ENCODE assay signal across 8 cellular contexts in the genomic region with DNA sequence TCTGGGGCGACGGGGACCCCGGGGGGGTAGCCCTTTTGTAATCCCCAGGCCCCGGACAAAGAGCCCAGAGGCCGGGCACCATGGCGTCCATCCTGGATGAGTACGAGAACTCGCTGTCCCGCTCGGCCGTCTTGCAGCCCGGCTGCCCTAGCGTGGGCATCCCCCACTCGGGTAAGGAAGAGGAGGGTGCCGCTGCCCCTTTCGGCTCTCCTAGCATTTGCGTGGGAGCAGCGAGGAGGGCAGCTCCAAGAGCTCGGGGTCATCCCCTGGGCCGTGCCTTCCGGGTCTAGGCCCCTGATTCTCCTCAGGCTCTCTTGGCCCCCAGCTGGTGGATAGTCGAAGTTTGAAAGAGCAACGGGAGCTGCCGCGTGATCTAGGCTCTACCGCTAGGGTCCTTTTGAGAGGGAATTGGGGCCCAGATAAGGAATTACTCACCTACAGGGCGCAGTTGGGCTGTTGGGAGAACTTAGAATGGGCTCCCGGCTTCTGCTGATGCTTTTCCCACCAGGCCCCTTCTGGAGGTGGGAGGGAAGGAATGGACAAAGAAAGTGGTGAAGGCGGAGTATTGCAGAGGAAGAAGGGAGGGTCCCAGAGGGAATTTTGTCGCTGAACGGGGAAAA. TPM values are rescaled to one million over a fixed set of nuclear protein-coding genes. Genes with fewer than 3 reads are reported as not detected.
DNase-seq lines count a peak whose midpoint lies in the region; ATAC-seq, FAIRE-seq and TF ChIP-seq lines count a peak whose summit lies in the region.

No MANE protein-coding gene starts in this region.

- H3K9ac ChIP-seq in keratinocyte (ENCODE audit: control insufficient read depth, extremely low read depth, insufficient read depth, low read length) = peak overlapping the region; percentile 98

- peaks cover 15% of the 10 kb centered on the region for H3K4me1 ChIP-seq in keratinocyte (ENCODE audit: control insufficient read depth, extremely low read depth, insufficient read depth, low read length)

- H3K27ac ChIP-seq in keratinocyte (ENCODE audit: control insufficient read depth, insufficient read depth, low read length) = peak overlapping the region; percentile 96

- peaks cover 16% of the 10 kb centered on the region for H3K79me2 ChIP-seq in keratinocyte (ENCODE audit: control insufficient read depth, insufficient read depth, low read length)

- ATAC-seq in GM21381 (IDR thresholded peaks at IDR 0.05; ENCODE audit: unreplicated experiment) = peak; percentile 23

- peaks cover 5 to 9% of the 10 kb centered on the region in 2 experiments for H3K36me3 ChIP-seq in keratinocyte (ENCODE audit: control insufficient read depth in 2 of 2, extremely low read depth in 1 of 2, insufficient read depth in 2 of 2, low read length in 2 of 2)

- no peaks in the 10 kb centered on the region for H4K20me1 ChIP-seq in keratinocyte (ENCODE audit: control insufficient read depth, extremely low read depth, insufficient read depth, low read length)

- no peaks in the 10 kb centered on the region for H3K27me3 ChIP-seq in keratinocyte (ENCODE audit: control insufficient read depth, extremely low read depth, insufficient read depth, low read length)

- no peak for FAIRE-seq in keratinocyte (lab: Jason Lieb, UNC)

- in situ Hi-C loops in Caki2 (cut with HindIII; ENCODE audit: low pct_unique_long_range_greater_than_20kb, low sequenced_read_pairs) = no loop called here

- dilution Hi-C loops in keratinocyte (cut with MboI; ENCODE audit: extremely low pct_ligation_motif_present, low sequenced_read_pairs) = no loop called here

- DNase-seq in Caki2 (ENCODE audit: low read depth) = peak; percentile 62
- peak; percentile 84 for DNase-seq in LoVo (ENCODE audit: low spot score)
- DNase-seq in UCSD-AML1 (lab: John Stamatoyannopoulos, UW; ENCODE audit: unreplicated experiment) = peak; percentile 73
- peak; percentile 76 to 80 for DNase-seq in cardiac fibroblast (ENCODE audit: low read depth in 2 of 2)
- DNase-seq in keratinocyte (ENCODE audit: low read depth, low spot score) = no peak
- peak; percentile 31 for DNase-seq in stimulated activated CD4-positive, alpha-beta T cell treated with anti-CD3 and anti-CD28 coated beads, Interleukin-2, amount 100 ng/mL, for 4 hours (ENCODE audit: low read depth)
- DNase-seq in NCI-H446 (lab: John Stamatoyannopoulos, UW) = no peak

- H3K4me3 ChIP-seq in cardiac fibroblast (replicated peaks in 1 of 2; ENCODE audit: low read depth in 2 of 2, low read length in 2 of 2) (peak overlapping the region; percentile 93 to 95), keratinocyte (ENCODE audit: control insufficient read depth in 2 of 3, extremely low read depth in 1 of 3, insufficient read depth in 2 of 3, low read depth in 1 of 3, low read length in 3 of 3) (peak overlapping the region; percentile 94 to 96 (median 95))

- H2AFZ ChIP-seq in keratinocyte (ENCODE audit: control insufficient read depth, low read length) = peak overlapping the region; percentile 84

- H3K9me3 ChIP-seq in keratinocyte (ENCODE audit: control insufficient read depth, low read depth, low read length) = no peaks in the 10 kb centered on the region

- H3K9me1 ChIP-seq in keratinocyte (ENCODE audit: control insufficient read depth, extremely low read depth, insufficient read depth, low read length) = no peaks in the 10 kb centered on the region

- H3K4me2 ChIP-seq in keratinocyte (ENCODE audit: control insufficient read depth, extremely low read depth, insufficient read depth, low read depth, low read length) = peak overlapping the region; percentile 97

- TF ChIP-seq CTCF in cardiac fibroblast (IDR thresholded peaks at IDR 0.05; ENCODE audit: low read depth, low read length) = peak; percentile 76
- TF ChIP-seq CTCF in keratinocyte (optimal IDR thresholded peaks at IDR 0.05 in 1 of 3, IDR thresholded peaks at IDR 0.05 in 1 of 3, conservative IDR thresholded peaks at IDR 0.05 in 1 of 3; ENCODE audit: extremely low read depth in 1 of 3, insufficient read depth in 2 of 3, low read length in 3 of 3) = peak; percentile 30 to 85 (median 64)

RNA-seq across cellular contexts. Expression of a gene that starts 0.5 kb away (rescaled TPM):
- 20.5 and 23.9 TPM in 2 replicates for total RNA-seq in Caki2 (2014; rRNA removed; shearing (Covaris generic); ENCODE audit: low replicate concordance)
- 11.6 to 21.1 TPM (median 18.2 TPM) in 3 replicates for polyA plus RNA-seq in keratinocyte
- 5.7 TPM for polyA plus RNA-seq in keratinocyte (2011; ENCODE audit: low read depth)
- 9.4 and 15.1 TPM in 2 replicates for polyA plus RNA-seq in keratinocyte (2011; cell fraction: cytosol; rRNA removed)
- polyA plus RNA-seq in keratinocyte (2011; cell fraction: nucleus; rRNA removed) = 29.3 and 35.6 TPM in 2 replicates
- 14.4 and 20.6 TPM in 2 replicates for polyA plus RNA-seq in keratinocyte (2012; ENCODE audit: low replicate concordance)
- polyA minus RNA-seq in keratinocyte = 41.6 to 68.4 TPM (median 60.3 TPM) in 3 replicates
- polyA minus RNA-seq in keratinocyte (2011; cell fraction: cytosol; rRNA and poly(A)+ RNA removed) = 44.7 TPM
- polyA minus RNA-seq in keratinocyte (2011; cell fraction: nucleus; rRNA and poly(A)+ RNA removed) = 59.2 and 60.0 TPM in 2 replicates

RNA-seq across cellular contexts. Expression of a gene that starts 20.8 kb away (rescaled TPM):
- 0.23 and 0.51 TPM in 2 replicates for total RNA-seq in Caki2 (2014; rRNA removed; shearing (Covaris generic); ENCODE audit: low replicate concordance)
- 1.2 to 12.1 TPM (median 7.1 TPM) in 3 replicates for polyA plus RNA-seq in keratinocyte
- 15.0 TPM for polyA plus RNA-seq in keratinocyte (2011; ENCODE audit: low read depth)
- 3.3 and 7.6 TPM in 2 replicates for polyA plus RNA-seq in keratinocyte (2011; cell fraction: cytosol; rRNA removed)
- polyA plus RNA-seq in keratinocyte (2011; cell fraction: nucleus; rRNA removed) = 28.3 and 31.0 TPM in 2 replicates
- 1.2 and 28.5 TPM in 2 replicates for polyA plus RNA-seq in keratinocyte (2012; ENCODE audit: low replicate concordance)
- 0.89 to 4.5 TPM (median 3.4 TPM) in 3 replicates for polyA minus RNA-seq in keratinocyte
- polyA minus RNA-seq in keratinocyte (2011; cell fraction: cytosol; rRNA and poly(A)+ RNA removed) = 5.8 TPM
- polyA minus RNA-seq in keratinocyte (2011; cell fraction: nucleus; rRNA and poly(A)+ RNA removed) = 12.0 and 15.2 TPM in 2 replicates

RNA-seq across cellular contexts. Expression of a gene that starts 34.3 kb away (rescaled TPM):
- total RNA-seq in Caki2 (2014; rRNA removed; shearing (Covaris generic); ENCODE audit: low replicate concordance) = 0.07 TPM in 1 of 2 replicates, not detected in the other
- not detected in 3 replicates for polyA plus RNA-seq in keratinocyte
- not detected for polyA plus RNA-seq in keratinocyte (2011; ENCODE audit: low read depth)
- not detected in 2 replicates for polyA plus RNA-seq in keratinocyte (2011; cell fraction: cytosol; rRNA removed)
- polyA plus RNA-seq in keratinocyte (2011; cell fraction: nucleus; rRNA removed) = 0.15 TPM in 1 of 2 replicates, not detected in the other
- 0.07 TPM in 1 of 2 replicates, not detected in the other for polyA plus RNA-seq in keratinocyte (2012; ENCODE audit: low replicate concordance)
- not detected in 3 replicates for polyA minus RNA-seq in keratinocyte
- not detected for polyA minus RNA-seq in keratinocyte (2011; cell fraction: cytosol; rRNA and poly(A)+ RNA removed)
- polyA minus RNA-seq in keratinocyte (2011; cell fraction: nucleus; rRNA and poly(A)+ RNA removed) = not detected in 2 replicates

RNA-seq across cellular contexts. Expression of a gene that starts 51.0 kb away (rescaled TPM):
- 19.5 and 29.7 TPM in 2 replicates for total RNA-seq in Caki2 (2014; rRNA removed; shearing (Covaris generic); ENCODE audit: low replicate concordance)
- polyA plus RNA-seq in keratinocyte = 30.1 to 146 TPM (median 40.9 TPM) in 3 replicates
- 70.3 TPM for polyA plus RNA-seq in keratinocyte (2011; ENCODE audit: low read depth)
- 50.7 and 75.2 TPM in 2 replicates for polyA plus RNA-seq in keratinocyte (2011; cell fraction: cytosol; rRNA removed)
- 223 and 225 TPM in 2 replicates for polyA plus RNA-seq in keratinocyte (2011; cell fraction: nucleus; rRNA removed)
- 112 and 163 TPM in 2 replicates for polyA plus RNA-seq in keratinocyte (2012; ENCODE audit: low replicate concordance)
- 55.5 to 213 TPM (median 69.5 TPM) in 3 replicates for polyA minus RNA-seq in keratinocyte
- 91.3 TPM for polyA minus RNA-seq in keratinocyte (2011; cell fraction: cytosol; rRNA and poly(A)+ RNA removed)
- 169 and 184 TPM in 2 replicates for polyA minus RNA-seq in keratinocyte (2011; cell fraction: nucleus; rRNA and poly(A)+ RNA removed)

RNA-seq across cellular contexts. Expression of a gene that starts 58.5 kb away (rescaled TPM):
- 11.9 and 12.7 TPM in 2 replicates for total RNA-seq in Caki2 (2014; rRNA removed; shearing (Covaris generic); ENCODE audit: low replicate concordance)
- 6.4 to 7.2 TPM (median 6.9 TPM) in 3 replicates for polyA plus RNA-seq in keratinocyte
- polyA plus RNA-seq in keratinocyte (2011; ENCODE audit: low read depth) = 8.1 TPM
- polyA plus RNA-seq in keratinocyte (2011; cell fraction: cytosol; rRNA removed) = 6.5 and 7.4 TPM in 2 replicates
- polyA plus RNA-seq in keratinocyte (2011; cell fraction: nucleus; rRNA removed) = 12.4 and 12.8 TPM in 2 replicates
- 5.7 and 41.9 TPM in 2 replicates for polyA plus RNA-seq in keratinocyte (2012; ENCODE audit: low replicate concordance)
- 3.6 to 4.4 TPM (median 4.1 TPM) in 3 replicates for polyA minus RNA-seq in keratinocyte
- polyA minus RNA-seq in keratinocyte (2011; cell fraction: cytosol; rRNA and poly(A)+ RNA removed) = 15.9 TPM
- polyA minus RNA-seq in keratinocyte (2011; cell fraction: nucleus; rRNA and poly(A)+ RNA removed) = 7.1 and 11.8 TPM in 2 replicates

Comparison
In these comparisons a context has a peak if more than half of its experiments do, and no peak if none do; other contexts are left out.
1. DNase-seq: peak in Caki2 (single experiment), LoVo (single experiment), UCSD-AML1 (single experiment), cardiac fibroblast (2 of 2) and stimulated activated CD4-positive, alpha-beta T cell treated with anti-CD3 and anti-CD28 coated beads, Interleukin-2, amount 100 ng/mL, for 4 hours (single experiment); none in keratinocyte (single experiment) and NCI-H446 (0 of 2).